ENCODE assay signal across 8 cellular contexts in genomic region chr1:25245809-25246599, GRCh38. TPM values are rescaled to one million over a fixed set of nuclear protein-coding genes. Genes with fewer than 3 reads are reported as not detected.
DNase-seq lines count a peak whose midpoint lies in the region; ATAC-seq, FAIRE-seq and TF ChIP-seq lines count a peak whose summit lies in the region.

No MANE protein-coding gene starts in this region.

- ATAC-seq in activated CD8-positive, alpha-beta memory T cell treated with anti-CD3 and anti-CD28 coated beads, Interleukin-2, amount 10 ng/mL, durations not matched to agents 7 days and 5 days, result peak; percentile 12

- H3K27ac ChIP-seq in H1 (ENCODE audit: low read depth, low read length) (peak overlapping the region; percentile 84; the same call in 1 of the 2 replicates), muscle layer of colon (ENCODE audit: low read depth, low read length) (peak overlapping the region; percentile 96)

- H3K79me1 ChIP-seq in H1 (ENCODE audit: low read depth, low read length), result peaks cover 6% of the 10 kb centered on the region

- peak overlapping the region; percentile 83; the same call in 1 of the 2 replicates for H2BK5ac ChIP-seq in H1 (ENCODE audit: low read depth, low read length)

- no peak overlapping the region for H4K91ac ChIP-seq in H1 (replicated peaks; ENCODE audit: insufficient read length, low read length)

- no peak overlapping the region for H2BK15ac ChIP-seq in H1 (ENCODE audit: low read length)

- H3K23ac ChIP-seq in H1 (ENCODE audit: insufficient read length), result no peak overlapping the region

- TF ChIP-seq EP300 in H1 (IDR thresholded peaks at IDR 0.05; ENCODE audit: borderline replicate concordance in 1 of 2, low read depth in 2 of 2, low read length in 2 of 2), result no peak

- H3K56ac ChIP-seq in H1 (replicated peaks; ENCODE audit: insufficient read length, low read depth, low read length), result no peak overlapping the region

- TF ChIP-seq RAD21 in H1 (IDR thresholded peaks at IDR 0.05 in 1 of 2, conservative IDR thresholded peaks at IDR 0.05 in 1 of 2; ENCODE audit: low read depth in 2 of 2, low read length in 2 of 2), result no peak

- H3K4me3 ChIP-seq in H1 (ENCODE audit: extremely low read depth in 1 of 4, insufficient read depth in 2 of 4, low read depth in 3 of 4, low read length in 4 of 4), result peak overlapping the region; percentile 67 to 99 (median 96)
- peak overlapping the region; percentile 92 to 95 for H3K4me3 ChIP-seq in muscle layer of colon (ENCODE audit: low read depth in 1 of 2, low read length in 2 of 2)

- H4K5ac ChIP-seq in H1 (ENCODE audit: insufficient read length, low read depth, low read length), result no peak overlapping the region

- DNase-seq in activated CD8-positive, alpha-beta memory T cell treated with anti-CD3 and anti-CD28 coated beads, Interleukin-2, amount 10 ng/mL, durations not matched to agents 7 days and 5 days, result no peak
- DNase-seq in activated CD8-positive, alpha-beta memory T cell treated with anti-CD3 and anti-CD28 coated beads, Interleukin-2, amount 50 U/mL, for 48 hours, result no peak
- DNase-seq in OCI-M1 (lab: John Stamatoyannopoulos, UW) (peak; percentile 58), H1 (ENCODE audit: low read depth in 1 of 2, low spot score in 2 of 2) (no peak), SHP77 treated with DMSO at 0.1 percent for 48 hours (lab: John Stamatoyannopoulos, UW) (no peak), NCI-H524 treated with DMSO at 0.1 percent for 48 hours (lab: John Stamatoyannopoulos, UW) (no peak)
- no peak for DNase-seq in stimulated activated CD8-positive, alpha-beta memory T cell treated with anti-CD3 and anti-CD28 coated beads, Interleukin-4, amount 100 ng/mL, for 48 hours

- H3K36me3 Mint-ChIP-seq in activated CD8-positive, alpha-beta memory T cell treated with anti-CD3 and anti-CD28 coated beads, Interleukin-2, amount 10 ng/mL, durations not matched to agents 7 days and 5 days, result peaks cover 48% of the 10 kb centered on the region

- H3K4me2 ChIP-seq in H1 (ENCODE audit: insufficient read depth in 1 of 2, low read depth in 2 of 2, low read length in 2 of 2), result peak overlapping the region; percentile 87 to 92

- H3K23me2 ChIP-seq in H1 (ENCODE audit: low read depth, low read length), result peaks cover 9% of the 10 kb centered on the region

- H3K79me2 ChIP-seq in H1 (ENCODE audit: control insufficient read depth in 1 of 2, insufficient read depth in 2 of 2, low read length in 2 of 2), result peaks cover 3 to 24% of the 10 kb centered on the region in 2 experiments; a peak in 3 of 4 replicates

- peaks cover 6 to 8% of the 10 kb centered on the region in 2 experiments for H4K20me1 ChIP-seq in H1 (replicated peaks in 1 of 2; ENCODE audit: control insufficient read depth in 1 of 2, insufficient read depth in 2 of 2, low read length in 2 of 2)

- peaks cover 3% of the 10 kb centered on the region for H3K27me3 Mint-ChIP-seq in activated CD8-positive, alpha-beta memory T cell treated with anti-CD3 and anti-CD28 coated beads, Interleukin-2, amount 10 ng/mL, durations not matched to agents 7 days and 5 days

- no peaks in the 10 kb centered on the region for H3K9me3 Mint-ChIP-seq in activated CD8-positive, alpha-beta memory T cell treated with anti-CD3 and anti-CD28 coated beads, Interleukin-2, amount 10 ng/mL, durations not matched to agents 7 days and 5 days (ENCODE audit: low read depth)

- POLR2A ChIA-PET in H1 (lab: Charles Lee; ENCODE audit: partially characterized antibody), result interaction anchor here (1.0 to 5.0 kb wide), 8 partner anchors 7 to 111 kb away, joined by 3 to 66 read pairs (median 4); partner anchors contain the start of gene SYF2

- whole genome bisulfite sequencing in H1 (ENCODE audit: extremely low coverage in 1 of 2, insufficient coverage in 1 of 2, insufficient read length in 1 of 2, insufficient replicate concordance in 2 of 2, low coverage in 1 of 2, low lambda C conversion rate in 2 of 2, missing lambda C conversion rate in 1 of 2), 2 experiments, result 35% methylated on average over 30 of the region's 30 CpGs; no CpG with 5 or more reads in 1 of the 2 experiments

- H2BK120ac ChIP-seq in H1 (replicated peaks; ENCODE audit: low read depth, low read length), result no peak overlapping the region

- H3K4me1 Mint-ChIP-seq in activated CD8-positive, alpha-beta memory T cell treated with anti-CD3 and anti-CD28 coated beads, Interleukin-2, amount 10 ng/mL, durations not matched to agents 7 days and 5 days, result peaks cover 54% of the 10 kb centered on the region

- H2BK12ac ChIP-seq in H1 (ENCODE audit: low read depth, low read length), result 0 out of 2 replicates have a peak overlapping the region, but pooled peaks have one; percentile 7

- H2AK5ac ChIP-seq in H1 (ENCODE audit: low read depth, low read length), result no peak overlapping the region

- no peaks in the 10 kb centered on the region; a peak in 1 of 7 replicates for H3K4me1 ChIP-seq in H1 (replicated peaks in 1 of 4; ENCODE audit: control insufficient read depth in 3 of 4, insufficient read depth in 4 of 4, low read length in 3 of 4)
- peaks cover 29% of the 10 kb centered on the region for H3K4me1 ChIP-seq in muscle layer of colon (ENCODE audit: insufficient read depth, low read length)

- peaks cover 15 to 34% (median 22%) of the 10 kb centered on the region in 4 experiments for H3K36me3 ChIP-seq in H1 (ENCODE audit: control insufficient read depth in 2 of 4, insufficient read depth in 4 of 4, low read length in 3 of 4)
- H3K36me3 ChIP-seq in muscle layer of colon (ENCODE audit: insufficient read depth, low read length), result peaks cover 31% of the 10 kb centered on the region

- H2BK20ac ChIP-seq in H1 (ENCODE audit: low read length), result no peak overlapping the region

- no peaks in the 10 kb centered on the region for H3K9me3 ChIP-seq in H1 (ENCODE audit: insufficient read depth in 2 of 2, low read depth in 1 of 2, low read length in 1 of 2)
- H3K9me3 ChIP-seq in muscle layer of colon (ENCODE audit: low read length), result no peaks in the 10 kb centered on the region

- no peak overlapping the region for H3K4ac ChIP-seq in H1 (replicated peaks; ENCODE audit: insufficient read length, low read depth, low read length)

- H3K14ac ChIP-seq in H1 (ENCODE audit: insufficient read length), result no peak overlapping the region

- CTCF ChIA-PET in activated CD8-positive, alpha-beta memory T cell treated with anti-CD3 and anti-CD28 coated beads, Interleukin-2, amount 10 ng/mL, durations not matched to agents 7 days and 5 days (lab: Charles Lee), result interaction anchor here (2.1 kb wide), 1 partner anchor 14 kb away, joined by 8 read pairs; the partner anchor contains the start of gene SYF2
- CTCF ChIA-PET in H1 (lab: Charles Lee; ENCODE audit: partially characterized antibody), result interaction anchor here (0.6 kb wide), 1 partner anchor 212 kb away, joined by 3 read pairs; no protein-coding TSS in a partner anchor

- peak overlapping the region; percentile 99 for H3K4me3 Mint-ChIP-seq in activated CD8-positive, alpha-beta memory T cell treated with anti-CD3 and anti-CD28 coated beads, Interleukin-2, amount 10 ng/mL, durations not matched to agents 7 days and 5 days

- H2AFZ ChIP-seq in H1 (ENCODE audit: low read length), result no peak overlapping the region

- TF ChIP-seq POLR2A in H1 (IDR thresholded peaks at IDR 0.05; ENCODE audit: control extremely low read depth in 1 of 2, low read depth in 2 of 2, low read length in 2 of 2), result no peak

- H3K27me3 ChIP-seq in H1 (replicated peaks in 1 of 4; ENCODE audit: control insufficient read depth in 3 of 4, extremely low read depth in 1 of 4, insufficient read depth in 3 of 4, low read length in 3 of 4), result no peaks in the 10 kb centered on the region
- no peaks in the 10 kb centered on the region for H3K27me3 ChIP-seq in muscle layer of colon (ENCODE audit: control insufficient read depth in 1 of 2, insufficient read depth in 2 of 2, low read length in 2 of 2)

- no peak for TF ChIP-seq CTCF in H1 (IDR thresholded peaks at IDR 0.05; ENCODE audit: control extremely low read depth in 1 of 3, insufficient read depth in 1 of 3, low read depth in 1 of 3, low read length in 3 of 3)

- H3K9ac ChIP-seq in H1 (replicated peaks in 1 of 4; ENCODE audit: extremely low read depth in 1 of 4, low read depth in 3 of 4, low read length in 3 of 4) (peak overlapping the region; percentile 78 to 89 (median 86)), muscle layer of colon (ENCODE audit: low read length) (peak overlapping the region; percentile 97)

- no peak for FAIRE-seq in H1 (lab: Jason Lieb, UNC)

- H3K27ac Mint-ChIP-seq in activated CD8-positive, alpha-beta memory T cell treated with anti-CD3 and anti-CD28 coated beads, Interleukin-2, amount 10 ng/mL, durations not matched to agents 7 days and 5 days, result peak overlapping the region; percentile 99

- peak overlapping the region; percentile 9; the same call in 1 of the 2 replicates for H3K18ac ChIP-seq in H1 (ENCODE audit: extremely low read depth, low read length)

- no peak overlapping the region; the same call in 1 of the 2 replicates for H4K8ac ChIP-seq in H1 (ENCODE audit: extremely low read depth, insufficient read depth, low read length)

RNA-seq across cellular contexts. Expression of gene RSRP1, which starts 1.2 kb away (rescaled TPM):
- 100 to 1,000 TPM; 160 to 240 TPM for total RNA-seq in activated CD8-positive, alpha-beta memory T cell treated with anti-CD3 and anti-CD28 coated beads, Interleukin-2, amount 10 ng/mL, durations not matched to agents 7 days and 5 days
- 59.4 and 60.4 TPM in 2 replicates for total RNA-seq in H1 (2021; fragmentation: NEBNext Ultra II Directional; extraction: Animal tissue kit (Norgen Biotek cat#: 25700))
- polyA plus RNA-seq in H1 (2011; rRNA removed), result 32.9 and 38.2 TPM in 2 replicates
- polyA plus RNA-seq in H1 (2011; cell fraction: cytosol; rRNA removed), result 66.1 TPM
- polyA plus RNA-seq in H1 (2011; cell fraction: nucleus; rRNA removed), result 111 TPM
- 33.1 to 58.0 TPM (median 48.2 TPM) in 4 replicates for polyA plus RNA-seq in H1 (2012, experiment 1 of 2)
- 8.9 TPM for polyA plus RNA-seq in H1 (2012, experiment 2 of 2)
- polyA plus RNA-seq in H1 (2013, experiment 1 of 2), result 57.6 TPM
- polyA plus RNA-seq in H1 (2013, experiment 2 of 2), result 50.1 TPM
- 37.6 and 38.0 TPM in 2 replicates for polyA minus RNA-seq in H1 (2011; rRNA and poly(A)+ RNA removed)
- polyA minus RNA-seq in H1 (2011; cell fraction: cytosol; rRNA and poly(A)+ RNA removed), result 41.4 TPM
- 80.9 TPM for polyA minus RNA-seq in H1 (2011; cell fraction: nucleus; rRNA and poly(A)+ RNA removed)

RNA-seq across cellular contexts. Expression of gene SYF2, which starts 13.7 kb away (rescaled TPM):
- 10 to 100 TPM; 33.0 to 33.8 TPM for total RNA-seq in activated CD8-positive, alpha-beta memory T cell treated with anti-CD3 and anti-CD28 coated beads, Interleukin-2, amount 10 ng/mL, durations not matched to agents 7 days and 5 days
- total RNA-seq in H1 (2021; fragmentation: NEBNext Ultra II Directional; extraction: Animal tissue kit (Norgen Biotek cat#: 25700)), result 27.0 and 33.0 TPM in 2 replicates
- 5.6 and 7.5 TPM in 2 replicates for polyA plus RNA-seq in H1 (2011; rRNA removed)
- polyA plus RNA-seq in H1 (2011; cell fraction: cytosol; rRNA removed), result 18.7 TPM
- 3.3 TPM for polyA plus RNA-seq in H1 (2011; cell fraction: nucleus; rRNA removed)
- polyA plus RNA-seq in H1 (2012, experiment 1 of 2), result 25.4 to 44.2 TPM (median 29.6 TPM) in 4 replicates
- polyA plus RNA-seq in H1 (2012, experiment 2 of 2), result 8.1 TPM
- 49.2 TPM for polyA plus RNA-seq in H1 (2013, experiment 1 of 2)
- 48.2 TPM for polyA plus RNA-seq in H1 (2013, experiment 2 of 2)
- polyA minus RNA-seq in H1 (2011; rRNA and poly(A)+ RNA removed), result 3.8 and 4.2 TPM in 2 replicates
- 6.1 TPM for polyA minus RNA-seq in H1 (2011; cell fraction: cytosol; rRNA and poly(A)+ RNA removed)
- polyA minus RNA-seq in H1 (2011; cell fraction: nucleus; rRNA and poly(A)+ RNA removed), result 6.8 TPM

RNA-seq across cellular contexts. Expression of gene RHD, which starts 26.3 kb away (rescaled TPM):
- total RNA-seq in activated CD8-positive, alpha-beta memory T cell treated with anti-CD3 and anti-CD28 coated beads, Interleukin-2, amount 10 ng/mL, durations not matched to agents 7 days and 5 days, result not detected
- total RNA-seq in H1 (2021; fragmentation: NEBNext Ultra II Directional; extraction: Animal tissue kit (Norgen Biotek cat#: 25700)), result not detected in 2 replicates
- 0.21 and 0.33 TPM in 2 replicates for polyA plus RNA-seq in H1 (2011; rRNA removed)
- polyA plus RNA-seq in H1 (2011; cell fraction: cytosol; rRNA removed), result 0.08 TPM
- 0.13 TPM for polyA plus RNA-seq in H1 (2011; cell fraction: nucleus; rRNA removed)
- 0.32 to 0.72 TPM (median 0.52 TPM) in 4 replicates for polyA plus RNA-seq in H1 (2012, experiment 1 of 2)
- 0.12 TPM for polyA plus RNA-seq in H1 (2012, experiment 2 of 2)
- polyA plus RNA-seq in H1 (2013, experiment 1 of 2), result 0.02 TPM
- polyA plus RNA-seq in H1 (2013, experiment 2 of 2), result 0.04 TPM
- polyA minus RNA-seq in H1 (2011; rRNA and poly(A)+ RNA removed), result 2.7 TPM in 1 of 2 replicates, not detected in the other
- not detected for polyA minus RNA-seq in H1 (2011; cell fraction: cytosol; rRNA and poly(A)+ RNA removed)
- not detected for polyA minus RNA-seq in H1 (2011; cell fraction: nucleus; rRNA and poly(A)+ RNA removed)
